In the genomic region with DNA sequence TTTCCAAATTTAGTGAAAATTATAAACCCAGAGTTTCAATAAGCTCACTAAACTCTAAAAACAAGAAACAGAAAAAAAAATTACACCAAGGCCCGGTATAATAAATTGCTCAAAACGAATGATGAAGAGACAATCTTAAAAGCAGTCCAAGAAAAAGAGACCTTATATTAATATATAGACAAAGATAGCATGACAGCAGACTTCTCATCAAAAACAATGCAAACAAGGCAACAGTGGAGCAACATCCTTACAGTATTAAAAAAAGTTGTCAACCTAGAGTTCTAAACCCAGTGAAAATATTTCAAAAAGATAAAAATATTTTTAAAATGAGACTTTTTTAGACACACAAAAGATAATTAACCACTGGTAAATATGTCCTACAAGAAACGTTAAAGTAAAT, we compare ENCODE assay signal across 1 cellular context.
TF ChIP-seq lines count a peak whose summit lies in the region.

No MANE protein-coding gene starts in this region.

TF ChIP-seq in HEK293, 187 proteins besides CTCF, POLR2A, EP300 and RAD21:
- TF ChIP-seq, protein P1, sequence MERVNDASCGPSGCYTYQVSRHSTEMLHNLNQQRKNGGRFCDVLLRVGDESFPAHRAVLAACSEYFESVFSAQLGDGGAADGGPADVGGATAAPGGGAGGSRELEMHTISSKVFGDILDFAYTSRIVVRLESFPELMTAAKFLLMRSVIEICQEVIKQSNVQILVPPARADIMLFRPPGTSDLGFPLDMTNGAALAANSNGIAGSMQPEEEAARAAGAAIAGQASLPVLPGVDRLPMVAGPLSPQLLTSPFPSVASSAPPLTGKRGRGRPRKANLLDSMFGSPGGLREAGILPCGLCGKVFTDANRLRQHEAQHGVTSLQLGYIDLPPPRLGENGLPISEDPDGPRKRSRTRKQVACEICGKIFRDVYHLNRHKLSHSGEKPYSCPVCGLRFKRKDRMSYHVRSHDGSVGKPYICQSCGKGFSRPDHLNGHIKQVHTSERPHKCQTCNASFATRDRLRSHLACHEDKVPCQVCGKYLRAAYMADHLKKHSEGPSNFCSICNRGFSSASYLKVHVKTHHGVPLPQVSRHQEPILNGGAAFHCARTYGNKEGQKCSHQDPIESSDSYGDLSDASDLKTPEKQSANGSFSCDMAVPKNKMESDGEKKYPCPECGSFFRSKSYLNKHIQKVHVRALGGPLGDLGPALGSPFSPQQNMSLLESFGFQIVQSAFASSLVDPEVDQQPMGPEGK (tag by site-specific recombination; IDR thresholded peaks at IDR 0.05), result no peak
- TF ChIP-seq ZNF626 (tag by site-specific recombination; IDR thresholded peaks at IDR 0.05) (0 out of 2 replicates have a peak, but pooled peaks have one; percentile 13), SETDB1 (IDR thresholded peaks at IDR 0.05; ENCODE audit: insufficient read length, low read length) (peak; percentile 58)
- TF ChIP-seq, protein P2, sequence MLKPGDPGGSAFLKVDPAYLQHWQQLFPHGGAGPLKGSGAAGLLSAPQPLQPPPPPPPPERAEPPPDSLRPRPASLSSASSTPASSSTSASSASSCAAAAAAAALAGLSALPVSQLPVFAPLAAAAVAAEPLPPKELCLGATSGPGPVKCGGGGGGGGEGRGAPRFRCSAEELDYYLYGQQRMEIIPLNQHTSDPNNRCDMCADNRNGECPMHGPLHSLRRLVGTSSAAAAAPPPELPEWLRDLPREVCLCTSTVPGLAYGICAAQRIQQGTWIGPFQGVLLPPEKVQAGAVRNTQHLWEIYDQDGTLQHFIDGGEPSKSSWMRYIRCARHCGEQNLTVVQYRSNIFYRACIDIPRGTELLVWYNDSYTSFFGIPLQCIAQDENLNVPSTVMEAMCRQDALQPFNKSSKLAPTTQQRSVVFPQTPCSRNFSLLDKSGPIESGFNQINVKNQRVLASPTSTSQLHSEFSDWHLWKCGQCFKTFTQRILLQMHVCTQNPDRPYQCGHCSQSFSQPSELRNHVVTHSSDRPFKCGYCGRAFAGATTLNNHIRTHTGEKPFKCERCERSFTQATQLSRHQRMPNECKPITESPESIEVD (tag by site-specific recombination; IDR thresholded peaks at IDR 0.05), result no peak
